26 cellular contexts compared by ENCODE assay signal in genomic region chr1:48030696-48031365, GRCh38. TPM values are rescaled to one million over a fixed set of nuclear protein-coding genes. Genes with fewer than 3 reads are reported as not detected.
"Had no signal": no experiment of that assay in that cellular context is flagged by ENCODE, and none has a peak within 500 bp of the region (broad histone marks: within the 10 kb centered on the region; RNA-seq: fewer than 3 reads in every experiment).

No MANE protein-coding gene starts in this region.

- FAIRE-seq: keratinocyte, urothelium cell line had no signal

- DNase-seq: heart right ventricle; left cardiac atrium; left lung; mesendoderm; midbrain; naive thymus-derived CD8-positive, alpha-beta T cell; occipital lobe; spleen; stimulated activated CD4-positive, alpha-beta T cell treated with anti-CD3 and anti-CD28 coated beads, Interleukin-4, amount 100 ng/mL, for 24 hours; stimulated activated naive CD4-positive, alpha-beta T cell; trophoblast cell; upper lobe of right lung had no signal

- H3K4me3 ChIP-seq: heart right ventricle, hepatocyte, left lung, lung, right atrium auricular region, skin epidermis, spleen, suprapubic skin, thoracic aorta, tibial artery, upper lobe of right lung had no signal

- H3K79me2 ChIP-seq: hepatocyte, parathyroid adenoma had no signal

- H3K9ac ChIP-seq: parathyroid adenoma had no signal

- H3K9me3 ChIP-seq: heart right ventricle, left lung, neutrophil, right atrium auricular region, spleen, suprapubic skin, thoracic aorta, tibial artery, upper lobe of right lung had no signal

- H2AFZ ChIP-seq: hepatocyte, parathyroid adenoma had no signal

- H3K36me3 ChIP-seq: heart right ventricle, left lung, neutrophil, right atrium auricular region, spleen, suprapubic skin, thoracic aorta, tibial artery, upper lobe of right lung had no signal

- H3K27ac ChIP-seq: heart right ventricle, hepatocyte, left lung, neutrophil, parathyroid adenoma, right atrium auricular region, skin epidermis, spleen, suprapubic skin, thoracic aorta, upper lobe of right lung had no signal

- H3K27me3 ChIP-seq: heart right ventricle, hepatocyte, left lung, neutrophil, right atrium auricular region, suprapubic skin, tibial artery, upper lobe of right lung had no signal

- H3K4me2 ChIP-seq: hepatocyte had no signal

- ATAC-seq: left lung; naive thymus-derived CD8-positive, alpha-beta T cell; stimulated activated effector memory CD8-positive, alpha-beta T cell treated with anti-CD3 and anti-CD28 coated beads, Interleukin-12 subunit alpha, Interleukin-12 subunit beta, amount 100 ng/mL, for 72 hours; upper lobe of right lung had no signal

- H3K4me1 ChIP-seq: left lung, parathyroid adenoma, right atrium auricular region, spleen, suprapubic skin had no signal

RNA-seq across cellular contexts. Expression of gene TRABD2B, which starts 33.6 kb away (rescaled TPM):
- total RNA-seq: naive thymus-derived CD8-positive, alpha-beta T cell; osteocyte; pulmonary artery endothelial cell had no signal
- polyA plus RNA-seq: naive thymus-derived CD8-positive, alpha-beta T cell had no signal
